ENCODE assay signal across 30 cellular contexts in the genomic region with DNA sequence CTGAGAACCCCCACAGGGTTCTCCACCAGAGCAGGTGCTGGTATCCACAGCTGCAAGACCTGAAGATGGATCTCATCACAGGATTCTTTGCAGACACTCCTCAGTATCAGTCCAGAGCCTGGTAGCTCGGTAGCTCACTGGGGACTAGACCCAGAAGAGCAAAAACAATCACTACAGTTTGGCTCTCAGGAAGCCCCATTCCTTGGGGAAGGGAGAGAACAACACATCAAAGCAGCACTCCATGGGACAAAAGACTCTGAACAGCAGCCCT. TPM values are rescaled to one million over a fixed set of nuclear protein-coding genes. Genes with fewer than 3 reads are reported as not detected.
"Had no signal": no experiment of that assay in that cellular context is flagged by ENCODE, and none has a peak within 500 bp of the region (broad histone marks: within the 10 kb centered on the region; RNA-seq: fewer than 3 reads in every experiment).

No MANE protein-coding gene starts in this region.

- H3K27ac Mint-ChIP-seq: activated CD4-positive, alpha-beta memory T cell treated with anti-CD3 and anti-CD28 coated beads, Interleukin-2, amount 10 ng/mL, durations not matched to agents 7 days and 5 days; activated CD4-positive, alpha-beta T cell treated with anti-CD3 and anti-CD28 coated beads, Interleukin-2, amount 10 ng/mL, durations not matched to agents 24 days and 14 days; activated naive CD4-positive, alpha-beta T cell treated with anti-CD3 and anti-CD28 coated beads, Interleukin-2, amount 10 ng/mL, durations not matched to agents 7 days and 5 days; activated naive CD8-positive, alpha-beta T cell treated with anti-CD3 and anti-CD28 coated beads, Interleukin-2, amount 10 ng/mL, durations not matched to agents 7 days and 5 days; activated T-cell treated with anti-CD3 and anti-CD28 coated beads, Interleukin-2, amount 50 U/mL, for 24 hours; brain; memory B cell; naive thymus-derived CD8-positive, alpha-beta T cell had no signal

- H3K9me3 ChIP-seq: ascending aorta, right atrium auricular region, spleen, suprapubic skin, tibial nerve had no signal

- H3K36me3 Mint-ChIP-seq: activated naive CD4-positive, alpha-beta T cell treated with anti-CD3 and anti-CD28 coated beads, Interleukin-2, amount 10 ng/mL, durations not matched to agents 7 days and 5 days; activated naive CD8-positive, alpha-beta T cell treated with anti-CD3 and anti-CD28 coated beads, Interleukin-2, amount 10 ng/mL, durations not matched to agents 7 days and 5 days; brain; memory B cell; naive thymus-derived CD8-positive, alpha-beta T cell had no signal

- H3K27me3 Mint-ChIP-seq: activated CD4-positive, alpha-beta memory T cell treated with anti-CD3 and anti-CD28 coated beads, Interleukin-2, amount 10 ng/mL, durations not matched to agents 7 days and 5 days; activated CD4-positive, alpha-beta T cell treated with anti-CD3 and anti-CD28 coated beads, Interleukin-2, amount 10 ng/mL, durations not matched to agents 24 days and 14 days; activated naive CD4-positive, alpha-beta T cell treated with anti-CD3 and anti-CD28 coated beads, Interleukin-2, amount 10 ng/mL, durations not matched to agents 7 days and 5 days; activated naive CD8-positive, alpha-beta T cell treated with anti-CD3 and anti-CD28 coated beads, Interleukin-2, amount 10 ng/mL, durations not matched to agents 7 days and 5 days; activated T-cell treated with anti-CD3 and anti-CD28 coated beads, Interleukin-2, amount 50 U/mL, for 24 hours; brain; memory B cell; naive thymus-derived CD8-positive, alpha-beta T cell had no signal

- DNase-seq: activated CD4-positive, alpha-beta memory T cell treated with anti-CD3 and anti-CD28 coated beads, Interleukin-2, amount 10 ng/mL, durations not matched to agents 7 days and 5 days; activated CD4-positive, alpha-beta T cell treated with anti-CD3 and anti-CD28 coated beads, Interleukin-2, amount 10 ng/mL, durations not matched to agents 24 days and 14 days; activated CD4-positive, CD25-positive, alpha-beta regulatory T cell treated with anti-CD3 and anti-CD28 coated beads, Interleukin-2, amount 50 U/mL, for 72 hours; activated CD8-positive, alpha-beta memory T cell treated with anti-CD3 and anti-CD28 coated beads, Interleukin-2, amount 50 U/mL, for 48 hours; activated gamma-delta T cell; activated naive CD4-positive, alpha-beta T cell treated with anti-CD3 and anti-CD28 coated beads, Interleukin-2, amount 10 ng/mL, durations not matched to agents 7 days and 5 days; activated naive CD8-positive, alpha-beta T cell treated with anti-CD3 and anti-CD28 coated beads, Interleukin-2, amount 10 ng/mL, durations not matched to agents 7 days and 5 days; activated T-cell treated with anti-CD3 and anti-CD28 coated beads, Interleukin-2, amount 50 U/mL, for 24 hours; dorsolateral prefrontal cortex; effector memory CD4-positive, alpha-beta T cell; erythroblast; hippocampal formation; naive thymus-derived CD8-positive, alpha-beta T cell; occipital lobe; spleen; stimulated activated naive CD4-positive, alpha-beta T cell; T1000; WERI-Rb-1 had no signal

- H3K4me1 Mint-ChIP-seq: activated CD4-positive, alpha-beta memory T cell treated with anti-CD3 and anti-CD28 coated beads, Interleukin-2, amount 10 ng/mL, durations not matched to agents 7 days and 5 days; activated CD4-positive, alpha-beta T cell treated with anti-CD3 and anti-CD28 coated beads, Interleukin-2, amount 10 ng/mL, durations not matched to agents 24 days and 14 days; activated naive CD4-positive, alpha-beta T cell treated with anti-CD3 and anti-CD28 coated beads, Interleukin-2, amount 10 ng/mL, durations not matched to agents 7 days and 5 days; activated naive CD8-positive, alpha-beta T cell treated with anti-CD3 and anti-CD28 coated beads, Interleukin-2, amount 10 ng/mL, durations not matched to agents 7 days and 5 days; brain; memory B cell; naive thymus-derived CD8-positive, alpha-beta T cell; neural crest cell had no signal

- H3K36me3 ChIP-seq: ascending aorta, cardiac muscle cell, right atrium auricular region, spleen, suprapubic skin, tibial nerve, WERI-Rb-1 had no signal

- H3K4me3 Mint-ChIP-seq: activated CD4-positive, alpha-beta memory T cell treated with anti-CD3 and anti-CD28 coated beads, Interleukin-2, amount 10 ng/mL, durations not matched to agents 7 days and 5 days; activated CD4-positive, alpha-beta T cell treated with anti-CD3 and anti-CD28 coated beads, Interleukin-2, amount 10 ng/mL, durations not matched to agents 24 days and 14 days; activated naive CD4-positive, alpha-beta T cell treated with anti-CD3 and anti-CD28 coated beads, Interleukin-2, amount 10 ng/mL, durations not matched to agents 7 days and 5 days; activated naive CD8-positive, alpha-beta T cell treated with anti-CD3 and anti-CD28 coated beads, Interleukin-2, amount 10 ng/mL, durations not matched to agents 7 days and 5 days; activated T-cell treated with anti-CD3 and anti-CD28 coated beads, Interleukin-2, amount 50 U/mL, for 24 hours; brain; memory B cell; naive thymus-derived CD8-positive, alpha-beta T cell; neural crest cell had no signal

- H3K4me1 ChIP-seq: ascending aorta, right atrium auricular region, spleen, suprapubic skin, tibial nerve had no signal

- H3K27me3 ChIP-seq: ascending aorta, cardiac muscle cell, right atrium auricular region, spleen, suprapubic skin, tibial nerve had no signal

- H3K9me3 Mint-ChIP-seq: activated CD4-positive, alpha-beta memory T cell treated with anti-CD3 and anti-CD28 coated beads, Interleukin-2, amount 10 ng/mL, durations not matched to agents 7 days and 5 days; activated CD4-positive, alpha-beta T cell treated with anti-CD3 and anti-CD28 coated beads, Interleukin-2, amount 10 ng/mL, durations not matched to agents 24 days and 14 days; activated naive CD4-positive, alpha-beta T cell treated with anti-CD3 and anti-CD28 coated beads, Interleukin-2, amount 10 ng/mL, durations not matched to agents 7 days and 5 days; activated naive CD8-positive, alpha-beta T cell treated with anti-CD3 and anti-CD28 coated beads, Interleukin-2, amount 10 ng/mL, durations not matched to agents 7 days and 5 days; activated T-cell treated with anti-CD3 and anti-CD28 coated beads, Interleukin-2, amount 50 U/mL, for 24 hours; brain; memory B cell; naive thymus-derived CD8-positive, alpha-beta T cell; neural crest cell had no signal

- ATAC-seq: naive thymus-derived CD8-positive, alpha-beta T cell had no signal

- H3K4me3 ChIP-seq: ascending aorta, cardiac muscle cell, coronary artery, dorsolateral prefrontal cortex, right atrium auricular region, spleen, suprapubic skin, tibial nerve had no signal

- H3K27ac ChIP-seq: ascending aorta, cardiac muscle cell, coronary artery, dorsolateral prefrontal cortex, right atrium auricular region, spleen, suprapubic skin, tibial nerve, WERI-Rb-1 had no signal

RNA-seq across cellular contexts. Expression of gene STRIT1, which starts 22.2 kb away (rescaled TPM):
- total RNA-seq: activated CD4-positive, alpha-beta memory T cell treated with anti-CD3 and anti-CD28 coated beads, Interleukin-2, amount 10 ng/mL, durations not matched to agents 7 days and 5 days; activated CD4-positive, alpha-beta T cell treated with anti-CD3 and anti-CD28 coated beads, Interleukin-2, amount 10 ng/mL, durations not matched to agents 24 days and 14 days; activated naive CD8-positive, alpha-beta T cell treated with anti-CD3 and anti-CD28 coated beads, Interleukin-2, amount 10 ng/mL, durations not matched to agents 7 days and 5 days; ascending aorta; cardiac muscle cell; cerebellum; dorsolateral prefrontal cortex; kidney epithelial cell; naive thymus-derived CD8-positive, alpha-beta T cell; neural crest cell; occipital lobe; pulmonary artery endothelial cell; right atrium auricular region; spleen; suprapubic skin; tibial nerve had no signal
- polyA plus RNA-seq: cardiac muscle cell; naive thymus-derived CD8-positive, alpha-beta T cell had no signal
